14 cellular contexts compared by ENCODE assay signal in the genomic region with DNA sequence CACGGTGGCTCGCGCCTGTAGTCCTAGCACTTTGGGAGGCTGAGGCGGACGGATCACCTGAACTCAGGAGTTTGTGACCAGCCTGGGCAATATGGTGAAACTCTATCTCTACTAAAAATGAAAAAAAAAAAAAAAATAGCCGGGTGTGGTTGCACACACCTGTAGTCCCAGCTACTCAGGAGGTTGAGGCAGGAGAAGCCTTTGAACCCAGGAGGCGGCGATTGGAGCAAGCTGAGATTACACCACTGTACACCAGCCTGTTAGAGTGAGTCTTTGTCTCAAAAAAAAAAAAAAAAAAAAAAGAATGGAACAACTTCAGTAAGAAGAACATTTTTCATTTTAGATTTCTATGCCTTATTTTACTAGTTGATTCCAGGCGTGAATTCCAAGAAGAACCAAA. TPM values are rescaled to one million over a fixed set of nuclear protein-coding genes. Genes with fewer than 3 reads are reported as not detected.
DNase-seq lines count a peak whose midpoint lies in the region; ATAC-seq and TF ChIP-seq lines count a peak whose summit lies in the region.
"Had no signal": no experiment of that assay in that cellular context is flagged by ENCODE, and none has a peak within 500 bp of the region (broad histone marks: within the 10 kb centered on the region; RNA-seq: fewer than 3 reads in every experiment).

No MANE protein-coding gene starts in this region.

- H3K4me2 ChIP-seq in BLaER1 treated with 17β-estradiol and CSF1 and Interleukin-3, amounts not matched to agents 10 nM and 100 nM, result peak overlapping the region in 8 of 11 experiments; percentile 82 to 95 (median 90); a peak in 14 of 22 replicates

- intact Hi-C loops in CD4-positive, alpha-beta memory T cell (cut with micrococcal nuclease), result no loop called here
- intact Hi-C loops in activated B cell treated with CpG ODN at 0.5 μM for 24 hours (cut with micrococcal nuclease), result loop anchor here (5.0 kb wide), 2 partner anchors 76 to 286 kb away; a partner anchor contains a TSS

- CTCF ChIA-PET in CD4-positive, alpha-beta memory T cell (lab: Charles Lee; ENCODE audit: partially characterized antibody), result interaction anchor here (1.6 to 15.0 kb wide), 2 partner anchors 95 to 247 kb away, joined by 5 to 309 read pairs; a partner anchor contains a TSS
- CTCF ChIA-PET in activated B cell treated with CpG ODN at 0.5 μM for 24 hours (lab: Charles Lee), result interaction anchor here (0.5 to 1.0 kb wide), 2 partner anchors 28 to 61 kb away, joined by 3 read pairs; no protein-coding TSS in a partner anchor

- H3K27ac ChIP-seq in BLaER1 treated with 17β-estradiol and CSF1 and Interleukin-3, amounts not matched to agents 10 nM and 100 nM, result peak overlapping the region in 1 of 11 experiments; percentile 8; a peak in 1 of 22 replicates
- no peak overlapping the region for H3K27ac ChIP-seq in CD4-positive, alpha-beta memory T cell (ENCODE audit: low read depth, low read length)
- H3K27ac ChIP-seq: esophagus muscularis mucosa had no signal

- POLR2A ChIA-PET in CD4-positive, alpha-beta memory T cell (lab: Charles Lee; ENCODE audit: partially characterized antibody), result interaction anchor here (1.3 to 1.8 kb wide), 2 partner anchors 25 to 94 kb away, joined by 4 to 5 read pairs; a partner anchor contains a TSS
- POLR2A ChIA-PET in activated B cell treated with CpG ODN at 0.5 μM for 24 hours (lab: Charles Lee), result interaction anchor here (0.6 kb wide), 1 partner anchor 93 kb away, joined by 6 read pairs; no protein-coding TSS in a partner anchor

- peaks cover 49 to 61% (median 54%) of the 10 kb centered on the region in 11 experiments for H3K36me3 ChIP-seq in BLaER1 treated with 17β-estradiol and CSF1 and Interleukin-3, amounts not matched to agents 10 nM and 100 nM
- H3K36me3 ChIP-seq in CD4-positive, alpha-beta memory T cell (ENCODE audit: insufficient read depth, low read length), result peaks cover 26% of the 10 kb centered on the region

- no peak for TF ChIP-seq CTCF in activated B cell treated with CpG ODN at 0.5 μM for 24 hours (IDR thresholded peaks at IDR 0.05)

- H3K27ac Mint-ChIP-seq in CD4-positive, alpha-beta memory T cell, result peak overlapping the region in 4 of 7 donors; percentile 27 to 76 (median 46)
- H3K27ac Mint-ChIP-seq in activated B cell treated with CpG ODN at 0.5 μM for 24 hours (no peak overlapping the region), naive B cell (no peak overlapping the region)

- peaks cover 0 to 35% (median 19%) of the 10 kb centered on the region in 11 experiments; a peak in 10 of 22 replicates for H4K20me1 ChIP-seq in BLaER1 treated with 17β-estradiol and CSF1 and Interleukin-3, amounts not matched to agents 10 nM and 100 nM

- H3K9me3 Mint-ChIP-seq in CD4-positive, alpha-beta memory T cell, result no peaks in the 10 kb centered on the region
- H3K9me3 Mint-ChIP-seq in activated B cell treated with CpG ODN at 0.5 μM for 24 hours, result no peaks in the 10 kb centered on the region
- H3K9me3 Mint-ChIP-seq in naive B cell, result no peaks in the 10 kb centered on the region

- H3K4me1 ChIP-seq in BLaER1 treated with 17β-estradiol and CSF1 and Interleukin-3, amounts not matched to agents 10 nM and 100 nM, result peaks cover 27 to 35% (median 30%) of the 10 kb centered on the region in 10 experiments
- peaks cover 26% of the 10 kb centered on the region for H3K4me1 ChIP-seq in CD4-positive, alpha-beta memory T cell (ENCODE audit: insufficient read depth, low read length)

- H3K4me3 ChIP-seq in BLaER1 treated with 17β-estradiol and CSF1 and Interleukin-3, amounts not matched to agents 10 nM and 100 nM, result no peak overlapping the region
- no peak overlapping the region for H3K4me3 ChIP-seq in CD4-positive, alpha-beta memory T cell (ENCODE audit: low read length in 2 of 2)
- H3K4me3 ChIP-seq: esophagus muscularis mucosa had no signal

- no peaks in the 10 kb centered on the region for H3K27me3 ChIP-seq in BLaER1 treated with 17β-estradiol and CSF1 and Interleukin-3, amounts not matched to agents 10 nM and 100 nM
- H3K27me3 ChIP-seq in CD4-positive, alpha-beta memory T cell (ENCODE audit: insufficient read depth, low read length), result no peaks in the 10 kb centered on the region
- H3K27me3 ChIP-seq: esophagus muscularis mucosa had no signal

- DNase-seq in CD4-positive, alpha-beta memory T cell, result no peak
- DNase-seq in activated B cell treated with CpG ODN at 0.5 μM for 24 hours (no peak), naive B cell (no peak), D341Med (ENCODE audit: low spot score) (no peak), nucleus accumbens (lab: John Stamatoyannopoulos, UW) (no peak)
- DNase-seq: activated effector memory CD4-positive, alpha-beta T cell treated with Interleukin-2 at 50 U/mL for 16 hours; effector CD4-positive, alpha-beta T cell; GDM1; NCI-H1417 treated with DMSO at 0.1 percent for 48 hours; NCI-H526; stimulated activated CD4-positive, alpha-beta T cell treated with anti-CD3 and anti-CD28 coated beads, Interleukin-12 subunit alpha, Interleukin-12 subunit beta, amount 100 ng/mL, for 4 hours had no signal

- H3K9ac ChIP-seq in BLaER1 treated with 17β-estradiol and CSF1 and Interleukin-3, amounts not matched to agents 10 nM and 100 nM, result peak overlapping the region; percentile 27 to 99 (median 96); a peak in 17 of 22 replicates

- H3K36me3 Mint-ChIP-seq in CD4-positive, alpha-beta memory T cell, result peaks cover 16 to 36% of the 10 kb centered on the region in 2 donors
- H3K36me3 Mint-ChIP-seq in activated B cell treated with CpG ODN at 0.5 μM for 24 hours (ENCODE audit: low read depth), result peaks cover 45% of the 10 kb centered on the region
- peaks cover 6 to 7% of the 10 kb centered on the region in 2 donors for H3K36me3 Mint-ChIP-seq in naive B cell

- no peaks in the 10 kb centered on the region for H3K9me3 ChIP-seq in BLaER1 treated with 17β-estradiol and CSF1 and Interleukin-3, amounts not matched to agents 10 nM and 100 nM (replicated peaks in 1 of 11)
- H3K9me3 ChIP-seq in CD4-positive, alpha-beta memory T cell (ENCODE audit: control insufficient read depth in 1 of 2, low read length in 2 of 2), result no peaks in the 10 kb centered on the region
- H3K9me3 ChIP-seq: esophagus muscularis mucosa had no signal

- H3K4me3 Mint-ChIP-seq in CD4-positive, alpha-beta memory T cell, result peak overlapping the region in 4 of 8 donors; percentile 10 to 56 (median 41)
- H3K4me3 Mint-ChIP-seq in activated B cell treated with CpG ODN at 0.5 μM for 24 hours (peak overlapping the region; percentile 38), naive B cell (peak overlapping the region in 6 of 8 donors; percentile 10 to 77 (median 42))

- no peaks in the 10 kb centered on the region for H3K27me3 Mint-ChIP-seq in CD4-positive, alpha-beta memory T cell
- no peaks in the 10 kb centered on the region for H3K27me3 Mint-ChIP-seq in activated B cell treated with CpG ODN at 0.5 μM for 24 hours
- H3K27me3 Mint-ChIP-seq in naive B cell, result no peaks in the 10 kb centered on the region

- no peak for ATAC-seq in activated B cell treated with CpG ODN at 0.5 μM for 24 hours (ENCODE audit: low read depth)
- no peak for ATAC-seq in naive B cell (ENCODE audit: low read depth in 2 of 2)
- ATAC-seq in GM21825 (IDR thresholded peaks at IDR 0.05; ENCODE audit: unreplicated experiment), result no peak

- H3K4me1 Mint-ChIP-seq in CD4-positive, alpha-beta memory T cell, result peaks cover 13 to 45% (median 20%) of the 10 kb centered on the region in 4 donors
- H3K4me1 Mint-ChIP-seq in activated B cell treated with CpG ODN at 0.5 μM for 24 hours (peaks cover 18% of the 10 kb centered on the region), naive B cell (peaks cover 10 to 40% (median 13%) of the 10 kb centered on the region in 3 donors)

RNA-seq across cellular contexts. Expression of a gene that starts 2.7 kb away (rescaled TPM):
- 100 to 1,000 TPM; 137 to 164 TPM for total RNA-seq in CD4-positive, alpha-beta memory T cell
- polyA plus RNA-seq in CD4-positive, alpha-beta memory T cell, result 10 to 100 TPM; 33.4 to 49.1 TPM
- 103 and 107 TPM in 2 replicates for total RNA-seq in activated B cell treated with CpG ODN at 0.5 μM for 24 hours
- 10 to 100 TPM; 11.7 to 41.1 (median 33.4) TPM for polyA plus RNA-seq in naive B cell (ENCODE audit: low read depth in 6 of 6)

RNA-seq across cellular contexts. Expression of a gene that starts 25.4 kb away (rescaled TPM):
- 100 to 1,000 TPM; 255 to 264 TPM for total RNA-seq in CD4-positive, alpha-beta memory T cell
- 100 to 1,000 TPM; 302 to 416 TPM for polyA plus RNA-seq in CD4-positive, alpha-beta memory T cell
- total RNA-seq in activated B cell treated with CpG ODN at 0.5 μM for 24 hours, result 365 and 394 TPM in 2 replicates
- 100 to 1,000 TPM; 260 to 424 (median 363) TPM for polyA plus RNA-seq in naive B cell (ENCODE audit: low read depth in 6 of 6)

RNA-seq across cellular contexts. Expression of a gene that starts 53.2 kb away (rescaled TPM):
- total RNA-seq in CD4-positive, alpha-beta memory T cell, result 100 to 1,000 TPM; 121 to 122 TPM
- 10 to 100 TPM in 1 of 2 donors, 1 to 10 TPM in 1; 7.7 to 25.8 TPM for polyA plus RNA-seq in CD4-positive, alpha-beta memory T cell
- 116 and 119 TPM in 2 replicates for total RNA-seq in activated B cell treated with CpG ODN at 0.5 μM for 24 hours
- 10 to 100 TPM in 5 of 6 donors, 1 to 10 TPM in 1; 4.5 to 31.6 (median 13.7) TPM for polyA plus RNA-seq in naive B cell (ENCODE audit: low read depth in 6 of 6)

RNA-seq across cellular contexts. Expression of a gene that starts 53.5 kb away (rescaled TPM):
- 10 to 100 TPM; 34.1 to 36.3 TPM for total RNA-seq in CD4-positive, alpha-beta memory T cell
- 100 to 1,000 TPM; 107 to 150 TPM for polyA plus RNA-seq in CD4-positive, alpha-beta memory T cell
- 67.6 and 71.3 TPM in 2 replicates for total RNA-seq in activated B cell treated with CpG ODN at 0.5 μM for 24 hours
- polyA plus RNA-seq in naive B cell (ENCODE audit: low read depth in 6 of 6), result 100 to 1,000 TPM in 1 of 6 donors, 10 to 100 TPM in 5; 70.1 to 103 (median 94.4) TPM

RNA-seq across cellular contexts. Expression of a gene that starts 53.8 kb away (rescaled TPM):
- 10 to 100 TPM; 37.8 to 38.9 TPM for total RNA-seq in CD4-positive, alpha-beta memory T cell
- 100 to 1,000 TPM; 105 to 130 TPM for polyA plus RNA-seq in CD4-positive, alpha-beta memory T cell
- total RNA-seq in activated B cell treated with CpG ODN at 0.5 μM for 24 hours, result 70.5 and 72.9 TPM in 2 replicates
- polyA plus RNA-seq in naive B cell (ENCODE audit: low read depth in 6 of 6), result 10 to 100 TPM; 56.8 to 80.5 (median 72.7) TPM

Comparison
In these comparisons a context has a peak if more than half of its experiments do, and no peak if none do; other contexts are left out.
1. H3K27ac Mint-ChIP-seq: peak in CD4-positive, alpha-beta memory T cell (4 of 7); none in activated B cell treated with CpG ODN at 0.5 μM for 24 hours (single experiment) and naive B cell (0 of 6).